29 cellular contexts compared by ENCODE assay signal in the genomic region with DNA sequence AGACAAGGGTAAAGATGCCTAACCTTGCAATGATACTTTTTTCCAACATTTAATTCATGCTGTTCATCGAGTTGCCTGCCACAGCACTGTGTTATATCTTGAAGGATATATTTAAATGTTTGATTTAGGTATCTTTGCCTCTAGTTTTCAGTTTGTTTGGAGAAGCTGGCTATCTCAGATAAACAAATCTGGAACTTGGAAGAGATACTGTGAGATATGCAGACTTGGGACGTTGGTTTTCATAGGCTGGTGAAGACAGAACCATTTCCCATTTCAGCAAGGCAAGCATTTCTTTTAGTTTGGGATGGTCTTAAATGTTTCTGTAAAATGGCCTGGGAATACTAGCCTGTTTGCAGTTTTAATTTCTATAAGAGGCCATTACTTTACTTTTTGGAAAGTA. TPM values are rescaled to one million over a fixed set of nuclear protein-coding genes. Genes with fewer than 3 reads are reported as not detected.
A peak's percentile ranks its signal among the peaks of the same experiment; 100 is the strongest.
DNase-seq lines count a peak whose midpoint lies in the region; ATAC-seq and TF ChIP-seq lines count a peak whose summit lies in the region.
"Had no signal": no experiment of that assay in that cellular context is flagged by ENCODE, and none has a peak within 500 bp of the region (broad histone marks: within the 10 kb centered on the region; RNA-seq: fewer than 3 reads in every experiment).

No MANE protein-coding gene starts in this region.

- no peaks in the 10 kb centered on the region for H3K27me3 ChIP-seq in gastroesophageal sphincter
- no peaks in the 10 kb centered on the region for H3K27me3 ChIP-seq in uterus
- H3K27me3 ChIP-seq: BE2C, gastrocnemius medialis, tibial nerve had no signal

- no peak for TF ChIP-seq POLR2A in gastroesophageal sphincter (IDR thresholded peaks at IDR 0.05)
- no peak for TF ChIP-seq POLR2A in uterus (IDR thresholded peaks at IDR 0.05)

- H3K27me3 Mint-ChIP-seq in activated CD8-positive, alpha-beta memory T cell treated with anti-CD3 and anti-CD28 coated beads, Interleukin-2, amount 10 ng/mL, durations not matched to agents 7 days and 5 days: no peaks in the 10 kb centered on the region
- H3K27me3 Mint-ChIP-seq: activated naive CD8-positive, alpha-beta T cell had no signal

- peaks cover 4 to 83% (median 23%) of the 10 kb centered on the region in 3 donors for H3K4me1 ChIP-seq in gastroesophageal sphincter
- H3K4me1 ChIP-seq in uterus: peaks cover 5 to 9% of the 10 kb centered on the region in 2 donors
- H3K4me1 ChIP-seq: BE2C had no signal

- no peaks in the 10 kb centered on the region for H3K9me3 Mint-ChIP-seq in activated CD8-positive, alpha-beta memory T cell treated with anti-CD3 and anti-CD28 coated beads, Interleukin-2, amount 10 ng/mL, durations not matched to agents 7 days and 5 days (ENCODE audit: low read depth)

- peaks cover 20% of the 10 kb centered on the region for H3K36me3 Mint-ChIP-seq in activated CD8-positive, alpha-beta memory T cell treated with anti-CD3 and anti-CD28 coated beads, Interleukin-2, amount 10 ng/mL, durations not matched to agents 7 days and 5 days
- H3K36me3 Mint-ChIP-seq: activated naive CD8-positive, alpha-beta T cell had no signal

- H3K9me3 ChIP-seq in gastroesophageal sphincter (no peaks in the 10 kb centered on the region), uterus (no peaks in the 10 kb centered on the region)
- H3K9me3 ChIP-seq: A549, BE2C, gastrocnemius medialis, tibial nerve had no signal

- WGBS in gastroesophageal sphincter (ENCODE audit: low coverage in 1 of 2), 2 donors: 5 to 34% methylated on average over 2 of the region's 2 CpGs

- TF ChIP-seq CTCF in gastroesophageal sphincter (IDR thresholded peaks at IDR 0.05) (no peak), uterus (IDR thresholded peaks at IDR 0.05) (no peak)

- no peak for TF ChIP-seq EP300 in gastroesophageal sphincter (IDR thresholded peaks at IDR 0.05)

- H3K4me3 ChIP-seq in gastroesophageal sphincter: no peak overlapping the region
- no peak overlapping the region for H3K4me3 ChIP-seq in uterus
- H3K4me3 ChIP-seq: A549, gastrocnemius medialis, smooth muscle cell, tibial nerve had no signal

- peak overlapping the region; percentile 99 for H3K4me3 Mint-ChIP-seq in activated CD8-positive, alpha-beta memory T cell treated with anti-CD3 and anti-CD28 coated beads, Interleukin-2, amount 10 ng/mL, durations not matched to agents 7 days and 5 days

- intact Hi-C loops in uterus (cut with DNase I; ENCODE audit: low total_unique reads): no loop called here

- H3K27ac ChIP-seq in gastroesophageal sphincter: peak overlapping the region in 3 of 4 donors; percentile 46 to 94 (median 51)
- peak overlapping the region; percentile 18 to 95 for H3K27ac ChIP-seq in uterus
- H3K27ac ChIP-seq: A549, epithelial cell of prostate, gastrocnemius medialis had no signal

- DNase-seq in activated CD8-positive, alpha-beta memory T cell treated with anti-CD3 and anti-CD28 coated beads, Interleukin-2, amount 10 ng/mL, durations not matched to agents 7 days and 5 days: no peak
- no peak for DNase-seq in activated CD8-positive, alpha-beta memory T cell treated with anti-CD3 and anti-CD28 coated beads for 24 hours
- DNase-seq in OCI-M1 (lab: John Stamatoyannopoulos, UW) (peak; percentile 39), uterus (no peak), NCI-H187 (lab: John Stamatoyannopoulos, UW) (no peak), NCI-H2196 (lab: John Stamatoyannopoulos, UW; ENCODE audit: unreplicated experiment) (no peak)
- no peak for DNase-seq in NK-92 treated with Interleukin-12 subunit alpha and Interleukin-12 subunit beta, amount 100 ng/mL, for 24 hours (lab: John Stamatoyannopoulos, UW)
- DNase-seq: activated CD4-positive, alpha-beta T cell treated with anti-CD3 and anti-CD28 coated beads for 48 hours; BE2C; Calu3; cerebellar nuclear complex; gastrocnemius medialis; kidney; mammary epithelial cell; NCI-H1048; NCI-H187 treated with DMSO at 0.1 percent for 48 hours; NCI-H2227 treated with DMSO at 0.1 percent for 48 hours; NCI-H748 treated with DMSO at 0.1 percent for 48 hours; occipital lobe; PC-3; SHP77 treated with DMSO at 0.1 percent for 48 hours; stimulated activated CD4-positive, alpha-beta T cell treated with anti-CD3 and anti-CD28 coated beads, Interleukin-2, amount 100 ng/mL, for 48 hours; stimulated activated naive CD8-positive, alpha-beta T cell treated with anti-CD3 and anti-CD28 coated beads, Interleukin-15, Interleukin-2, amounts not matched to agents 100 U/mL and 50 U/mL, for 24 hours had no signal

- CTCF ChIA-PET in activated CD8-positive, alpha-beta memory T cell treated with anti-CD3 and anti-CD28 coated beads, Interleukin-2, amount 10 ng/mL, durations not matched to agents 7 days and 5 days (lab: Charles Lee): interaction anchor here (1.3 to 8.8 kb wide), 14 partner anchors 11 to 935 kb away, joined by 3 to 135 read pairs (median 5); no protein-coding TSS in a partner anchor

- H3K27ac Mint-ChIP-seq in activated CD8-positive, alpha-beta memory T cell treated with anti-CD3 and anti-CD28 coated beads, Interleukin-2, amount 10 ng/mL, durations not matched to agents 7 days and 5 days: no peak overlapping the region

- H3K36me3 ChIP-seq in gastroesophageal sphincter (no peaks in the 10 kb centered on the region), uterus (no peaks in the 10 kb centered on the region)
- H3K36me3 ChIP-seq: BE2C, gastrocnemius medialis, tibial nerve had no signal

- no peak for ATAC-seq in activated CD8-positive, alpha-beta memory T cell treated with anti-CD3 and anti-CD28 coated beads, Interleukin-2, amount 10 ng/mL, durations not matched to agents 7 days and 5 days
- no peak for ATAC-seq in gastroesophageal sphincter
- ATAC-seq: A549; gastrocnemius medialis; PC-3; stimulated activated naive CD8-positive, alpha-beta T cell treated with anti-CD3 and anti-CD28 coated beads, Interleukin-15, Interleukin-2, amounts not matched to agents 100 U/mL and 50 U/mL, for 24 hours had no signal

- peaks cover 67% of the 10 kb centered on the region for H3K4me1 Mint-ChIP-seq in activated CD8-positive, alpha-beta memory T cell treated with anti-CD3 and anti-CD28 coated beads, Interleukin-2, amount 10 ng/mL, durations not matched to agents 7 days and 5 days

RNA-seq across cellular contexts. Expression of a gene that starts 3.3 kb away (rescaled TPM):
- 100 to 1,000 TPM; 108 to 126 TPM for total RNA-seq in activated CD8-positive, alpha-beta memory T cell treated with anti-CD3 and anti-CD28 coated beads, Interleukin-2, amount 10 ng/mL, durations not matched to agents 7 days and 5 days
- total RNA-seq in gastroesophageal sphincter (10 to 100 TPM; 31.6 to 76.5 (median 51.6) TPM), uterus (100 to 1,000 TPM; 101 to 183 (median 155) TPM)
